In genomic region chr2:177242136-177242987, GRCh38 we compare ENCODE assay signal across 8 cellular contexts. TPM values are rescaled to one million over a fixed set of nuclear protein-coding genes. Genes with fewer than 3 reads are reported as not detected.
DNase-seq lines count a peak whose midpoint lies in the region; ATAC-seq and TF ChIP-seq lines count a peak whose summit lies in the region.

No MANE protein-coding gene starts in this region.

- no peak for DNase-seq in activated naive CD4-positive, alpha-beta T cell treated with anti-CD3 and anti-CD28 coated beads, Interleukin-2, amount 10 ng/mL, durations not matched to agents 7 days and 5 days
- DNase-seq in activated naive CD4-positive, alpha-beta T cell treated with anti-CD3 and anti-CD28 coated beads, Interleukin-2, amount 50 U/mL, for 16 hours, result no peak
- DNase-seq in RWPE2 (ENCODE audit: low spot score) (no peak), endodermal cell (no peak), myocyte (ENCODE audit: low read depth) (peak; percentile 78), neuronal stem cell (ENCODE audit: low spot score) (no peak)
- DNase-seq in stimulated activated CD4-positive, alpha-beta T cell treated with anti-CD3 and anti-CD28 coated beads, Interleukin-2, amount 100 ng/mL, for 24 hours, result no peak

- H2BK15ac ChIP-seq in neuronal stem cell (ENCODE audit: low read length), result no peak overlapping the region

- H3K27ac ChIP-seq in RWPE2 (ENCODE audit: poor library complexity, severe bottlenecking) (peak overlapping the region; percentile 94), endodermal cell (ENCODE audit: low read depth, low read length) (peak overlapping the region; percentile 6), neuronal stem cell (replicated peaks; ENCODE audit: low read length) (no peak overlapping the region)

- H3K9me3 ChIP-seq in RWPE2 (ENCODE audit: severe bottlenecking), result no peaks in the 10 kb centered on the region
- no peaks in the 10 kb centered on the region for H3K9me3 ChIP-seq in endodermal cell (ENCODE audit: control insufficient read depth, low read length)
- H3K9me3 ChIP-seq in neuronal stem cell (replicated peaks in 1 of 2; ENCODE audit: control insufficient read depth in 2 of 2, insufficient read depth in 1 of 2, low read depth in 1 of 2, low read length in 2 of 2), result no peaks in the 10 kb centered on the region

- ATAC-seq in RWPE2 (ENCODE audit: low read depth) (peak; percentile 85), GM21576 (IDR thresholded peaks at IDR 0.05; ENCODE audit: unreplicated experiment) (no peak)

- no peaks in the 10 kb centered on the region for H3K9me3 Mint-ChIP-seq in activated naive CD4-positive, alpha-beta T cell treated with anti-CD3 and anti-CD28 coated beads, Interleukin-2, amount 10 ng/mL, durations not matched to agents 7 days and 5 days
- no peaks in the 10 kb centered on the region for H3K9me3 Mint-ChIP-seq in endodermal cell

- no peak overlapping the region for H2BK5ac ChIP-seq in neuronal stem cell (ENCODE audit: low read length)

- H3K27ac Mint-ChIP-seq in activated naive CD4-positive, alpha-beta T cell treated with anti-CD3 and anti-CD28 coated beads, Interleukin-2, amount 10 ng/mL, durations not matched to agents 7 days and 5 days, result peak overlapping the region; percentile 24
- H3K27ac Mint-ChIP-seq in endodermal cell, result peak overlapping the region; percentile 69

- H4K91ac ChIP-seq in neuronal stem cell (ENCODE audit: low read depth, low read length, poor library complexity), result no peak overlapping the region

- H3K9ac ChIP-seq in endodermal cell (ENCODE audit: extremely low read depth, low read length, poor library complexity, severe bottlenecking) (no peak overlapping the region), neuronal stem cell (ENCODE audit: low read depth, low read length, poor library complexity) (no peak overlapping the region)

- H4K8ac ChIP-seq in neuronal stem cell (ENCODE audit: low read depth, low read length), result no peak overlapping the region

- H3K4me1 Mint-ChIP-seq in activated naive CD4-positive, alpha-beta T cell treated with anti-CD3 and anti-CD28 coated beads, Interleukin-2, amount 10 ng/mL, durations not matched to agents 7 days and 5 days, result peaks cover 85% of the 10 kb centered on the region
- peaks cover 37% of the 10 kb centered on the region for H3K4me1 Mint-ChIP-seq in endodermal cell

- H3K36me3 Mint-ChIP-seq in activated naive CD4-positive, alpha-beta T cell treated with anti-CD3 and anti-CD28 coated beads, Interleukin-2, amount 10 ng/mL, durations not matched to agents 7 days and 5 days, result peaks cover 42% of the 10 kb centered on the region
- peaks cover 5% of the 10 kb centered on the region for H3K36me3 Mint-ChIP-seq in endodermal cell (ENCODE audit: low read depth)

- H2AK5ac ChIP-seq in neuronal stem cell (ENCODE audit: low read depth, low read length), result no peak overlapping the region

- peaks cover 37% of the 10 kb centered on the region for H3K36me3 ChIP-seq in RWPE2 (ENCODE audit: low read depth)
- peaks cover 11% of the 10 kb centered on the region for H3K36me3 ChIP-seq in endodermal cell (ENCODE audit: control insufficient read depth, insufficient read depth, low read length)
- H3K36me3 ChIP-seq in neuronal stem cell (replicated peaks in 1 of 2; ENCODE audit: control insufficient read depth in 2 of 2, insufficient read depth in 2 of 2, low read length in 2 of 2), result peaks cover 2 to 26% of the 10 kb centered on the region in 2 donors

- no peak for TF ChIP-seq CTCF in RWPE2 (IDR thresholded peaks at IDR 0.05; ENCODE audit: poor library complexity, severe bottlenecking)
- no peak for TF ChIP-seq CTCF in endodermal cell (conservative IDR thresholded peaks at IDR 0.05)

- H3K4me1 ChIP-seq in RWPE2 (ENCODE audit: insufficient read depth, poor library complexity, severe bottlenecking) (peaks cover 68% of the 10 kb centered on the region), endodermal cell (ENCODE audit: control insufficient read depth, insufficient read depth, low read length) (peaks cover 8% of the 10 kb centered on the region), neuronal stem cell (ENCODE audit: control insufficient read depth in 2 of 2, insufficient read depth in 1 of 2, low read depth in 1 of 2, low read length in 2 of 2) (peaks cover 8% of the 10 kb centered on the region in 2 donors)

- H3K18ac ChIP-seq in neuronal stem cell (ENCODE audit: low read length), result no peak overlapping the region

- H2BK12ac ChIP-seq in neuronal stem cell (ENCODE audit: low read length), result no peak overlapping the region

- WGBS in endodermal cell (ENCODE audit: insufficient coverage in 1 of 2, insufficient read length in 1 of 2), 2 experiments, result 90 to 92% methylated on average over 5 of the region's 5 CpGs
- no CpG with 5 or more reads among the region's 5 CpGs for whole genome bisulfite sequencing in neuronal stem cell (ENCODE audit: extremely low coverage in 2 of 2, insufficient read length in 2 of 2, insufficient replicate concordance in 1 of 2), 2 donors

- H3K4ac ChIP-seq in neuronal stem cell (ENCODE audit: low read length), result no peak overlapping the region

- CTCF ChIA-PET in activated naive CD4-positive, alpha-beta T cell treated with anti-CD3 and anti-CD28 coated beads, Interleukin-2, amount 10 ng/mL, durations not matched to agents 7 days and 5 days (lab: Charles Lee), result interaction anchor here (4.1 kb wide), 1 partner anchor 22 kb away, joined by 22 read pairs; the partner anchor contains the start of gene NFE2L2

- no peak overlapping the region for H2BK120ac ChIP-seq in neuronal stem cell (ENCODE audit: low read depth, low read length)

- no peak overlapping the region for H3K14ac ChIP-seq in neuronal stem cell (ENCODE audit: low read length)

- H3K4me3 ChIP-seq in RWPE2 (ENCODE audit: severe bottlenecking) (no peak overlapping the region), endodermal cell (ENCODE audit: low read length) (no peak overlapping the region), neuronal stem cell (ENCODE audit: low read length in 2 of 2) (no peak overlapping the region)

- no peak overlapping the region for H2AFZ ChIP-seq in neuronal stem cell (ENCODE audit: low read length)

- H3K79me1 ChIP-seq in neuronal stem cell (ENCODE audit: low read depth, low read length), result no peaks in the 10 kb centered on the region

- H3K27me3 ChIP-seq in RWPE2 (ENCODE audit: insufficient read depth, poor library complexity, severe bottlenecking) (no peaks in the 10 kb centered on the region), endodermal cell (ENCODE audit: control insufficient read depth, insufficient read depth, low read length, poor library complexity, severe bottlenecking) (no peaks in the 10 kb centered on the region), neuronal stem cell (ENCODE audit: control insufficient read depth in 3 of 3, insufficient read depth in 3 of 3, low read depth in 1 of 3, low read length in 3 of 3) (no peaks in the 10 kb centered on the region)

- no peak overlapping the region for H3K23ac ChIP-seq in neuronal stem cell (ENCODE audit: low read depth, low read length, poor library complexity)

- no peak overlapping the region for H3K4me3 Mint-ChIP-seq in activated naive CD4-positive, alpha-beta T cell treated with anti-CD3 and anti-CD28 coated beads, Interleukin-2, amount 10 ng/mL, durations not matched to agents 7 days and 5 days
- H3K4me3 Mint-ChIP-seq in endodermal cell, result no peak overlapping the region

- no peak overlapping the region for H3K4me2 ChIP-seq in neuronal stem cell (ENCODE audit: insufficient read depth, low read length, poor library complexity, severe bottlenecking)

- H3K27me3 Mint-ChIP-seq in activated naive CD4-positive, alpha-beta T cell treated with anti-CD3 and anti-CD28 coated beads, Interleukin-2, amount 10 ng/mL, durations not matched to agents 7 days and 5 days, result no peaks in the 10 kb centered on the region
- H3K27me3 Mint-ChIP-seq in endodermal cell (ENCODE audit: insufficient read depth), result no peaks in the 10 kb centered on the region

RNA-seq across cellular contexts. Expression of gene NFE2L2, which starts 22.2 kb away (rescaled TPM):
- total RNA-seq in endodermal cell, result 10 to 100 TPM; 59.0 to 59.1 TPM
- polyA plus RNA-seq in endodermal cell (2013, experiment 1 of 2), result 46.2 TPM
- polyA plus RNA-seq in endodermal cell (2013, experiment 2 of 2), result 49.2 TPM
- 78.2 and 107 TPM in 2 replicates for total RNA-seq in myocyte
- 60.8 TPM for polyA plus RNA-seq in myocyte (2012)
- 22.7 TPM for polyA plus RNA-seq in neuronal stem cell (2013, experiment 1 of 2)
- polyA plus RNA-seq in neuronal stem cell (2013, experiment 2 of 2), result 24.5 TPM

RNA-seq across cellular contexts. Expression of gene HNRNPA3, which starts 29.8 kb away (rescaled TPM):
- 100 to 1,000 TPM; 323 to 413 TPM for total RNA-seq in endodermal cell
- 370 TPM for polyA plus RNA-seq in endodermal cell (2013, experiment 1 of 2)
- 361 TPM for polyA plus RNA-seq in endodermal cell (2013, experiment 2 of 2)
- 29.2 and 29.6 TPM in 2 replicates for total RNA-seq in myocyte
- 127 TPM for polyA plus RNA-seq in myocyte (2012)
- 314 TPM for polyA plus RNA-seq in neuronal stem cell (2013, experiment 1 of 2)
- 322 TPM for polyA plus RNA-seq in neuronal stem cell (2013, experiment 2 of 2)

Comparison
In these comparisons a context has a peak if more than half of its experiments do, and no peak if none do; other contexts are left out.
1. RNA of gene HNRNPA3, which starts 29.8 kb away (total RNA-seq): 323 to 413 TPM in endodermal cell; 29.2 to 29.6 TPM in myocyte; every median in the first group is over 10 times any median in the second.